In the genomic region with DNA sequence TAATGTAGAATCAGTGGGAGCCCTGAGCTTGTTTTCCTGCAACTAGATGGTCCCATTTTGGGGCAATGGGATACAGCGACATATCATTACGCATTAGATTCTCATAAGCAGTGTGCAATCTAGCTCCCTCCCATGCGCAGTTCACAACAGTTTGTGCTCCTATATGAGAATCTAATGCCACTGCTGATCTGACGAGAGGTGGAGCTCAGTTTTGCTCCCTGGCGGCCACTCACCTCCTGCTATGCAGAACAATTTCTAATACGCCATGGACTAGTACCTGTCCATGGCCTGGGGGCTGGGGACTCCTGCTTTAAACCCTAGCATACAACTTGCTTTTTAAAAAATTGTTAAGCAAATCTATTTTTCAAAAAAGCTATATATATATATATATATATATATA, we compare ENCODE assay signal across 36 cellular contexts.
"Had no signal": no experiment of that assay in that cellular context is flagged by ENCODE, and none has a peak within 500 bp of the region (broad histone marks: within the 10 kb centered on the region; RNA-seq: fewer than 3 reads in every experiment).

No MANE protein-coding gene starts in this region.

- H3K4me3 ChIP-seq: Peyer's patch had no signal

- H3K27ac Mint-ChIP-seq: activated CD4-positive, alpha-beta memory T cell treated with anti-CD3 and anti-CD28 coated beads, Interleukin-2, amount 10 ng/mL, durations not matched to agents 7 days and 5 days; activated naive CD4-positive, alpha-beta T cell treated with anti-CD3 and anti-CD28 coated beads, Interleukin-2, amount 10 ng/mL, durations not matched to agents 7 days and 5 days; activated naive CD8-positive, alpha-beta T cell; activated naive CD8-positive, alpha-beta T cell treated with anti-CD3 and anti-CD28 coated beads, Interleukin-2, amount 50 U/mL, for 24 hours; brain had no signal

- H3K27me3 ChIP-seq: MG63, Peyer's patch had no signal

- H3K36me3 ChIP-seq: Peyer's patch, WERI-Rb-1 had no signal

- H3K9me3 Mint-ChIP-seq: activated CD4-positive, alpha-beta memory T cell treated with anti-CD3 and anti-CD28 coated beads, Interleukin-2, amount 10 ng/mL, durations not matched to agents 7 days and 5 days; activated naive CD4-positive, alpha-beta T cell treated with anti-CD3 and anti-CD28 coated beads, Interleukin-2, amount 10 ng/mL, durations not matched to agents 7 days and 5 days; activated naive CD8-positive, alpha-beta T cell treated with anti-CD3 and anti-CD28 coated beads, Interleukin-2, amount 50 U/mL, for 24 hours; brain; T-cell had no signal

- DNase-seq: activated CD4-positive, alpha-beta memory T cell treated with anti-CD3 and anti-CD28 coated beads, Interleukin-2, amount 10 ng/mL, durations not matched to agents 7 days and 5 days; activated CD4-positive, alpha-beta T cell treated with anti-CD3 and anti-CD28 coated beads for 1 hour; activated CD4-positive, alpha-beta T cell treated with anti-CD3 and anti-CD28 coated beads for 48 hours; activated CD4-positive, CD25-positive, alpha-beta regulatory T cell; activated CD8-positive, alpha-beta memory T cell treated with anti-CD3 and anti-CD28 coated beads for 24 hours; activated CD8-positive, alpha-beta memory T cell treated with anti-CD3 and anti-CD28 coated beads, Interleukin-2, amount 10 ng/mL, durations not matched to agents 7 days and 5 days; activated CD8-positive, alpha-beta memory T cell treated with anti-CD3 and anti-CD28 coated beads, Interleukin-2, amount 50 U/mL, for 48 hours; activated effector memory CD4-positive, alpha-beta T cell treated with Interleukin-2 at 50 U/mL for 16 hours; activated naive CD4-positive, alpha-beta T cell treated with anti-CD3 and anti-CD28 coated beads, Interleukin-2, amount 10 ng/mL, durations not matched to agents 7 days and 5 days; activated naive CD8-positive, alpha-beta T cell treated with anti-CD3 and anti-CD28 coated beads, Interleukin-2, amount 50 U/mL, for 24 hours; activated T-cell treated with anti-CD3 and anti-CD28 coated beads, Interleukin-2, amount 50 U/mL, for 48 hours; anterior cingulate cortex; central memory CD4-positive, alpha-beta T cell; Kasumi-1; KG1; MG63; NCI-H1092; NCI-H146; NCI-H187 treated with DMSO at 0.1 percent for 48 hours; NCI-H2081; NCI-H2171 treated with DMSO at 0.1 percent for 48 hours; NCI-H2227 treated with DMSO at 0.1 percent for 48 hours; NCI-H446; NCI-H510A treated with DMSO at 0.1 percent for 48 hours; NCI-H526 treated with DMSO at 0.1 percent for 48 hours; PC-3; Peyer's patch; RPMI8226; SIG-M5; T-cell; T-helper 2 cell; T-helper 9 cell; WERI-Rb-1 had no signal

- H3K9me3 ChIP-seq: MG63, Peyer's patch had no signal

- ATAC-seq: activated CD8-positive, alpha-beta memory T cell treated with anti-CD3 and anti-CD28 coated beads, Interleukin-2, amount 10 ng/mL, durations not matched to agents 7 days and 5 days; activated naive CD8-positive, alpha-beta T cell treated with anti-CD3 and anti-CD28 coated beads, Interleukin-2, amount 50 U/mL, for 24 hours; PC-3; SK-N-SH treated with all-trans-retinoic acid at 6 μM for 48 hours; T-cell had no signal

- H3K27me3 Mint-ChIP-seq: activated CD4-positive, alpha-beta memory T cell treated with anti-CD3 and anti-CD28 coated beads, Interleukin-2, amount 10 ng/mL, durations not matched to agents 7 days and 5 days; activated CD8-positive, alpha-beta memory T cell treated with anti-CD3 and anti-CD28 coated beads, Interleukin-2, amount 10 ng/mL, durations not matched to agents 7 days and 5 days; activated naive CD4-positive, alpha-beta T cell treated with anti-CD3 and anti-CD28 coated beads, Interleukin-2, amount 10 ng/mL, durations not matched to agents 7 days and 5 days; activated naive CD8-positive, alpha-beta T cell; activated naive CD8-positive, alpha-beta T cell treated with anti-CD3 and anti-CD28 coated beads, Interleukin-2, amount 50 U/mL, for 24 hours; brain; T-cell had no signal

- H3K4me3 Mint-ChIP-seq: activated naive CD4-positive, alpha-beta T cell treated with anti-CD3 and anti-CD28 coated beads, Interleukin-2, amount 10 ng/mL, durations not matched to agents 7 days and 5 days had no signal

- H3K4me1 ChIP-seq: Peyer's patch had no signal

- H3K27ac ChIP-seq: WERI-Rb-1 had no signal
